1 cellular context compared by ENCODE assay signal in the genomic region with DNA sequence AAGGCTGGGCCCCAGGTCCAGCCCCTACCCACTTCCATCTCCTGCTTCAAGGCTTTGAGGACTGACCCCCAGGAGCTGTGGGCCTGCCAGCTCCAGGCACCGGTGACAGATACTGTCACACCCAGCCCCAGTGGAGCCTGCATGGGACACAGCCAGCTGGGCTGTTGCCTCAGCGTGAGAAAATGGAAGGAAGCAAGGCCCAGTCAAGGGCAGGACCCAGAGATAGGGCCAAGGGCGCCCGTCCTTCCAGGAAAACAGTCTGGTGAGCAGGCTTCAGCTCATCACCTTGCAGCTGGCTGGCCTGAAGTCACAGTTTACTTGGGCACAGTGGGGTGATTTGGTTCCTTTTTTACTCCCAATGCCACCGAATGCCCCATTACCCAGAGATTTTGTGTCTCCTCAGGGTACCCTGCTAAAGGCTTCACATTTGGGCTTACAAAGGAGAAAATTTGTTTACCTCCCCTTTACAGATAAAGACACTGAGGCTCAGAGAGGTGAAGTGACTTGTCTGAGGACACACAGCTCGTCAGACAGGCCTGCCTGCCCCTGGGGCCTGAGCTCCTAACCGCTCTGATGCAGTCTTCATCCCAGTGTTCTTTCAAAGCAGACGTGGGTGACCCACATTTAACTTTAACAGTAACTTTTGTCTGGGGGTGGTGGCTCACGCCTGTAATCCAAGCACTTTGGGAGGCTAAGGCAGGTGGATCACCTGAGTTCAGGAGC.
A peak's percentile ranks its signal among the peaks of the same experiment; 100 is the strongest.
TF ChIP-seq lines count a peak whose summit lies in the region.

No MANE protein-coding gene starts in this region.

TF ChIP-seq in K562, 482 proteins besides CTCF, POLR2A, EP300 and RAD21:
- TF ChIP-seq SMC3 (conservative IDR thresholded peaks at IDR 0.05; ENCODE audit: insufficient read depth, low read depth, low read length) (no peak), ARID2 (IDR thresholded peaks at IDR 0.05) (no peak), ZFP36 (IDR thresholded peaks at IDR 0.05; ENCODE audit: low read depth, low read length, partially characterized antibody) (peak; percentile 16), MYC (IDR thresholded peaks at IDR 0.05; ENCODE audit: low read depth, low read length) (no peak), MYC (CRISPR knock-in tag; IDR thresholded peaks at IDR 0.05; ENCODE audit: borderline replicate concordance, low read depth) (no peak), POLR2G (IDR thresholded peaks at IDR 0.05; ENCODE audit: low read depth, low read length) (no peak), SIN3B (IDR thresholded peaks at IDR 0.05; ENCODE audit: low read depth) (no peak), ZNF408 (CRISPR knock-in tag; IDR thresholded peaks at IDR 0.05; ENCODE audit: low read depth) (no peak), TCF3 (CRISPR knock-in tag; IDR thresholded peaks at IDR 0.05) (no peak), HNRNPK (IDR thresholded peaks at IDR 0.05; ENCODE audit: low read depth, low read length, poor library complexity, severe bottlenecking) (no peak), ZNF431 (CRISPR knock-in tag; IDR thresholded peaks at IDR 0.05) (no peak), ZNF668 (CRISPR knock-in tag; IDR thresholded peaks at IDR 0.05) (no peak), LEF1 (IDR thresholded peaks at IDR 0.05) (no peak), IFI16 (CRISPR knock-in tag; IDR thresholded peaks at IDR 0.05) (no peak), BCOR (IDR thresholded peaks at IDR 0.05) (peak; percentile 41; the same call in 1 of the 2 replicates), THRAP3 (IDR thresholded peaks at IDR 0.05; ENCODE audit: borderline replicate concordance) (no peak), PRPF4 (IDR thresholded peaks at IDR 0.05; ENCODE audit: insufficient read depth, low read depth, low read length, poor library complexity, severe bottlenecking) (no peak), POLR2B (IDR thresholded peaks at IDR 0.05; ENCODE audit: low read depth, partially characterized antibody) (no peak), POLR2AphosphoS5 (IDR thresholded peaks at IDR 0.05; ENCODE audit: control insufficient read depth, insufficient read depth, low read depth, low read length) (no peak), GTF2E2 (tag; IDR thresholded peaks at IDR 0.05) (peak; percentile 43; the same call in 1 of the 2 replicates), ESRRA (IDR thresholded peaks at IDR 0.05; ENCODE audit: borderline replicate concordance, low read depth) (no peak), SMARCA5 (IDR thresholded peaks at IDR 0.05) (peak; percentile 35; the same call in 1 of the 2 replicates), E2F3 (CRISPR knock-in tag; IDR thresholded peaks at IDR 0.05) (no peak), ZBTB17 (CRISPR knock-in tag; IDR thresholded peaks at IDR 0.05) (no peak), JUN (IDR thresholded peaks at IDR 0.05; ENCODE audit: borderline replicate concordance, low read depth, low read length) (no peak), JUN (CRISPR knock-in tag; IDR thresholded peaks at IDR 0.05; ENCODE audit: borderline replicate concordance) (no peak), YBX1 (IDR thresholded peaks at IDR 0.05) (no peak), RBM25 (IDR thresholded peaks at IDR 0.05; ENCODE audit: low read depth, low read length, severe bottlenecking) (peak; percentile 19), MTA1 (IDR thresholded peaks at IDR 0.05; ENCODE audit: borderline replicate concordance) (no peak), ZNF224 (CRISPR knock-in tag; IDR thresholded peaks at IDR 0.05) (no peak), KHSRP (IDR thresholded peaks at IDR 0.05) (no peak), RUNX1 (IDR thresholded peaks at IDR 0.05; ENCODE audit: low read depth) (no peak), BRCA1 (IDR thresholded peaks at IDR 0.05) (no peak), BRCA1 (CRISPR knock-in tag; IDR thresholded peaks at IDR 0.05) (no peak), MAFK (IDR thresholded peaks at IDR 0.05; ENCODE audit: low read length) (no peak), HIVEP1 (CRISPR knock-in tag; IDR thresholded peaks at IDR 0.05) (no peak), CBX1 (IDR thresholded peaks at IDR 0.05; ENCODE audit: low read depth) (no peak), KAT2B (IDR thresholded peaks at IDR 0.05; ENCODE audit: low read depth, low read length) (no peak), CREBBP (IDR thresholded peaks at IDR 0.05; ENCODE audit: low read depth, low read length) (no peak), ELF2 (CRISPR knock-in tag; IDR thresholded peaks at IDR 0.05) (no peak), SMAD3 (CRISPR knock-in tag; conservative IDR thresholded peaks at IDR 0.05) (no peak), HOXB6 (CRISPR knock-in tag; IDR thresholded peaks at IDR 0.05; ENCODE audit: borderline replicate concordance) (no peak), PHF20 (IDR thresholded peaks at IDR 0.05; ENCODE audit: partially characterized antibody) (no peak), RFX1 (IDR thresholded peaks at IDR 0.05) (no peak), SPI1 (IDR thresholded peaks at IDR 0.05; ENCODE audit: borderline replicate concordance, low read depth, low read length) (no peak), PCBP1 (IDR thresholded peaks at IDR 0.05; ENCODE audit: low read depth, low read length, poor library complexity, severe bottlenecking) (no peak), NR2F6 (CRISPR knock-in tag; IDR thresholded peaks at IDR 0.05) (no peak), NCOR1 (IDR thresholded peaks at IDR 0.05) (no peak)
- TF ChIP-seq, protein P1, sequence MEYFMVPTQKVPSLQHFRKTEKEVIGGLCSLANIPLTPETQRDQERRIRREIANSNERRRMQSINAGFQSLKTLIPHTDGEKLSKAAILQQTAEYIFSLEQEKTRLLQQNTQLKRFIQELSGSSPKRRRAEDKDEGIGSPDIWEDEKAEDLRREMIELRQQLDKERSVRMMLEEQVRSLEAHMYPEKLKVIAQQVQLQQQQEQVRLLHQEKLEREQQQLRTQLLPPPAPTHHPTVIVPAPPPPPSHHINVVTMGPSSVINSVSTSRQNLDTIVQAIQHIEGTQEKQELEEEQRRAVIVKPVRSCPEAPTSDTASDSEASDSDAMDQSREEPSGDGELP (CRISPR knock-in tag; IDR thresholded peaks at IDR 0.05; ENCODE audit: borderline replicate concordance): 0 out of 2 replicates have a peak, but pooled peaks have one; percentile 10
- TF ChIP-seq, protein P2, sequence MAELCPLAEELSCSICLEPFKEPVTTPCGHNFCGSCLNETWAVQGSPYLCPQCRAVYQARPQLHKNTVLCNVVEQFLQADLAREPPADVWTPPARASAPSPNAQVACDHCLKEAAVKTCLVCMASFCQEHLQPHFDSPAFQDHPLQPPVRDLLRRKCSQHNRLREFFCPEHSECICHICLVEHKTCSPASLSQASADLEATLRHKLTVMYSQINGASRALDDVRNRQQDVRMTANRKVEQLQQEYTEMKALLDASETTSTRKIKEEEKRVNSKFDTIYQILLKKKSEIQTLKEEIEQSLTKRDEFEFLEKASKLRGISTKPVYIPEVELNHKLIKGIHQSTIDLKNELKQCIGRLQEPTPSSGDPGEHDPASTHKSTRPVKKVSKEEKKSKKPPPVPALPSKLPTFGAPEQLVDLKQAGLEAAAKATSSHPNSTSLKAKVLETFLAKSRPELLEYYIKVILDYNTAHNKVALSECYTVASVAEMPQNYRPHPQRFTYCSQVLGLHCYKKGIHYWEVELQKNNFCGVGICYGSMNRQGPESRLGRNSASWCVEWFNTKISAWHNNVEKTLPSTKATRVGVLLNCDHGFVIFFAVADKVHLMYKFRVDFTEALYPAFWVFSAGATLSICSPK (IDR thresholded peaks at IDR 0.05; ENCODE audit: borderline replicate concordance): no peak
- TF ChIP-seq, protein P3, sequence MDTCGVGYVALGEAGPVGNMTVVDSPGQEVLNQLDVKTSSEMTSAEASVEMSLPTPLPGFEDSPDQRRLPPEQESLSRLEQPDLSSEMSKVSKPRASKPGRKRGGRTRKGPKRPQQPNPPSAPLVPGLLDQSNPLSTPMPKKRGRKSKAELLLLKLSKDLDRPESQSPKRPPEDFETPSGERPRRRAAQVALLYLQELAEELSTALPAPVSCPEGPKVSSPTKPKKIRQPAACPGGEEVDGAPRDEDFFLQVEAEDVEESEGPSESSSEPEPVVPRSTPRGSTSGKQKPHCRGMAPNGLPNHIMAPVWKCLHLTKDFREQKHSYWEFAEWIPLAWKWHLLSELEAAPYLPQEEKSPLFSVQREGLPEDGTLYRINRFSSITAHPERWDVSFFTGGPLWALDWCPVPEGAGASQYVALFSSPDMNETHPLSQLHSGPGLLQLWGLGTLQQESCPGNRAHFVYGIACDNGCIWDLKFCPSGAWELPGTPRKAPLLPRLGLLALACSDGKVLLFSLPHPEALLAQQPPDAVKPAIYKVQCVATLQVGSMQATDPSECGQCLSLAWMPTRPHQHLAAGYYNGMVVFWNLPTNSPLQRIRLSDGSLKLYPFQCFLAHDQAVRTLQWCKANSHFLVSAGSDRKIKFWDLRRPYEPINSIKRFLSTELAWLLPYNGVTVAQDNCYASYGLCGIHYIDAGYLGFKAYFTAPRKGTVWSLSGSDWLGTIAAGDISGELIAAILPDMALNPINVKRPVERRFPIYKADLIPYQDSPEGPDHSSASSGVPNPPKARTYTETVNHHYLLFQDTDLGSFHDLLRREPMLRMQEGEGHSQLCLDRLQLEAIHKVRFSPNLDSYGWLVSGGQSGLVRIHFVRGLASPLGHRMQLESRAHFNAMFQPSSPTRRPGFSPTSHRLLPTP (IDR thresholded peaks at IDR 0.05; ENCODE audit: borderline replicate concordance, extremely low read depth, insufficient read length): no peak
- TF ChIP-seq, protein P4, sequence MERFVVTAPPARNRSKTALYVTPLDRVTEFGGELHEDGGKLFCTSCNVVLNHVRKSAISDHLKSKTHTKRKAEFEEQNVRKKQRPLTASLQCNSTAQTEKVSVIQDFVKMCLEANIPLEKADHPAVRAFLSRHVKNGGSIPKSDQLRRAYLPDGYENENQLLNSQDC (CRISPR knock-in tag; IDR thresholded peaks at IDR 0.05): no peak
- TF ChIP-seq, protein P5, sequence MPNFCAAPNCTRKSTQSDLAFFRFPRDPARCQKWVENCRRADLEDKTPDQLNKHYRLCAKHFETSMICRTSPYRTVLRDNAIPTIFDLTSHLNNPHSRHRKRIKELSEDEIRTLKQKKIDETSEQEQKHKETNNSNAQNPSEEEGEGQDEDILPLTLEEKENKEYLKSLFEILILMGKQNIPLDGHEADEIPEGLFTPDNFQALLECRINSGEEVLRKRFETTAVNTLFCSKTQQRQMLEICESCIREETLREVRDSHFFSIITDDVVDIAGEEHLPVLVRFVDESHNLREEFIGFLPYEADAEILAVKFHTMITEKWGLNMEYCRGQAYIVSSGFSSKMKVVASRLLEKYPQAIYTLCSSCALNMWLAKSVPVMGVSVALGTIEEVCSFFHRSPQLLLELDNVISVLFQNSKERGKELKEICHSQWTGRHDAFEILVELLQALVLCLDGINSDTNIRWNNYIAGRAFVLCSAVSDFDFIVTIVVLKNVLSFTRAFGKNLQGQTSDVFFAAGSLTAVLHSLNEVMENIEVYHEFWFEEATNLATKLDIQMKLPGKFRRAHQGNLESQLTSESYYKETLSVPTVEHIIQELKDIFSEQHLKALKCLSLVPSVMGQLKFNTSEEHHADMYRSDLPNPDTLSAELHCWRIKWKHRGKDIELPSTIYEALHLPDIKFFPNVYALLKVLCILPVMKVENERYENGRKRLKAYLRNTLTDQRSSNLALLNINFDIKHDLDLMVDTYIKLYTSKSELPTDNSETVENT (CRISPR knock-in tag; IDR thresholded peaks at IDR 0.05): no peak
- TF ChIP-seq, protein P6, sequence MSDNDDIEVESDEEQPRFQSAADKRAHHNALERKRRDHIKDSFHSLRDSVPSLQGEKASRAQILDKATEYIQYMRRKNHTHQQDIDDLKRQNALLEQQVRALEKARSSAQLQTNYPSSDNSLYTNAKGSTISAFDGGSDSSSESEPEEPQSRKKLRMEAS (CRISPR knock-in tag; IDR thresholded peaks at IDR 0.05): no peak; the same call in 1 of the 2 replicates
